Comparison of ENCODE assay signal across 8 cellular contexts in the genomic region with DNA sequence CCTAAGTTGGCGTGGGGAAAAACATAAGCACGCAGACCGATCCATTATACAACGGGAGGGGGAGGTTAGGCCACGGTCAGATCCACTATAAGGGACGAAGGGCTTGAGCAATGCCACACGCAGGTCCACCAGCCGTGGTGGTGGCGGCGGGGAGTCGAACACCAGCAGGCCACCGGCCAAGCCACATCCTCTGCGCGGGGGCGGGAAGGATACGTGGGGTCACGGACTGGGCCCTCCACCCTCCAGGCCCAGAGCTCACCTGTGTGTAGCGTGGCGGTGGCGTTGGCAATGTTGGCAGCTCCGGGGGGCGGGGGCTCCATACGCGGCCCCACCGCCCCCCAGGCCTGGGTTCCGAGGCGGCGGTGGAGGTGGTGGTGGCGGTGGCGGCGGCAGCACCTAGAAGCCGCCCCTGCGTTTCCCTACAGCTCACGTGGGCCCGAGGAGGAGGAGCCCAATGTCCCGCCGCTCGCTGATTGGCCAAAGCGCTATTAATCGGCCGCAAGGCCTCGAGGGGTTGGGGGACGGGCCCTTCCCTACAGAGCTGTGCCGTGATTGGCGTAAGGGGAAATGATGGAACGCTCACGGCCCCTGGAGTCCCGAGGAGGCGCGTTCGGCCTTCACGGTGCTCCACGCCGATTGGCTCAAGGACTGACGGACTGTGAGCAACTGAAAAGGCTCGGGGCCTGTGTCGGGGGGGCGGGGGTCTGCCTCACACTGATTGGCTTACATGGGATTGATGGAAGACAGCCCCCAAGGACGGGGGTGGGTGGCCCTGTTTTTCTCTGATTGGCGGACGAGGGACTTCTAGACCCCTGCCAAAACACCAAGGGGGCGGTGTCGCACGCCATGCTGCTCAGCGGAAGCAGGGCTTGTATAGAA. TPM values are rescaled to one million over a fixed set of nuclear protein-coding genes. Genes with fewer than 3 reads are reported as not detected.
DNase-seq lines count a peak whose midpoint lies in the region; ATAC-seq lines count a peak whose summit lies in the region.

Gene ELK1, minus strand, starts transcription at position 400 of the 879 bp plus-strand sequence. CDS start 9,122 bp downstream, outside the sequence.

- peaks cover 26% of the 10 kb centered on the region for H3K4me1 ChIP-seq in CD8-positive, alpha-beta memory T cell (ENCODE audit: insufficient read depth, low read length)
- H3K4me1 ChIP-seq in effector memory CD4-positive, alpha-beta T cell (ENCODE audit: control insufficient read depth, insufficient read depth, low read length, poor library complexity, severe bottlenecking): peaks cover 13% of the 10 kb centered on the region

- peak within 1 kb of the TSS; percentile 71 for H3K4me3 ChIP-seq in CD8-positive, alpha-beta memory T cell (ENCODE audit: low read length)
- peak within 1 kb of the TSS; percentile 68 for H3K4me3 ChIP-seq in effector memory CD4-positive, alpha-beta T cell (ENCODE audit: insufficient read depth, low read depth, low read length, poor library complexity, severe bottlenecking)

- peak; percentile 80 to 94 (median 89) for DNase-seq in CD8-positive, alpha-beta memory T cell
- DNase-seq in HS-5 (ENCODE audit: low read depth) (peak; percentile 82), medulla oblongata (ENCODE audit: extremely low spot score) (peak; percentile 98)
- DNase-seq in NK-92 treated with Interleukin-12 subunit alpha and Interleukin-12 subunit beta, amount 100 ng/mL, for 24 hours (lab: John Stamatoyannopoulos, UW): peak; percentile 91
- peak; percentile 73 to 83 for DNase-seq in activated CD8-positive, alpha-beta memory T cell treated with anti-CD3 and anti-CD28 coated beads for 4 hours (ENCODE audit: low read depth in 2 of 2)
- peak; percentile 85 to 87 (median 86) for DNase-seq in effector memory CD4-positive, alpha-beta T cell
- peak; percentile 75 for DNase-seq in stimulated activated CD8-positive, alpha-beta memory T cell treated with anti-CD3 and anti-CD28 coated beads, Interleukin-12 subunit alpha, Interleukin-12 subunit beta, amount 100 ng/mL, for 1 hour (ENCODE audit: low read depth)

- CTCF ChIA-PET in CD8-positive, alpha-beta memory T cell (lab: Charles Lee): no interaction called here

- no peaks in the 10 kb centered on the region for H3K9me3 Mint-ChIP-seq in CD8-positive, alpha-beta memory T cell

- peak; percentile 73 for ATAC-seq in GM19468 (IDR thresholded peaks at IDR 0.05; ENCODE audit: extremely low read depth, unreplicated experiment)

- H3K4me1 Mint-ChIP-seq in CD8-positive, alpha-beta memory T cell: peaks cover 28 to 50% (median 30%) of the 10 kb centered on the region in 3 donors

- peaks cover 6% of the 10 kb centered on the region for H3K36me3 ChIP-seq in CD8-positive, alpha-beta memory T cell (ENCODE audit: insufficient read depth, low read length)
- H3K36me3 ChIP-seq in effector memory CD4-positive, alpha-beta T cell (ENCODE audit: control insufficient read depth, insufficient read depth, low read length): no peaks in the 10 kb centered on the region

- H3K27ac ChIP-seq in CD8-positive, alpha-beta memory T cell (ENCODE audit: low read depth, low read length): peak within 1 kb of the TSS; percentile 69
- peak within 1 kb of the TSS; percentile 70 for H3K27ac ChIP-seq in effector memory CD4-positive, alpha-beta T cell (ENCODE audit: insufficient read depth, low read length, poor library complexity, severe bottlenecking)

- H3K27me3 ChIP-seq in CD8-positive, alpha-beta memory T cell (ENCODE audit: insufficient read depth, low read length, poor library complexity, severe bottlenecking): no peaks in the 10 kb centered on the region
- H3K27me3 ChIP-seq in effector memory CD4-positive, alpha-beta T cell (replicated peaks; ENCODE audit: control insufficient read depth, insufficient read depth, low read length, poor library complexity, severe bottlenecking): no peaks in the 10 kb centered on the region

- no peaks in the 10 kb centered on the region for H3K9me3 ChIP-seq in CD8-positive, alpha-beta memory T cell (ENCODE audit: low read length)
- H3K9me3 ChIP-seq in effector memory CD4-positive, alpha-beta T cell (ENCODE audit: control insufficient read depth, low read length): no peaks in the 10 kb centered on the region

- H3K36me3 Mint-ChIP-seq in CD8-positive, alpha-beta memory T cell: peaks cover 0 to 55% (median 4%) of the 10 kb centered on the region in 3 donors

- peaks cover 0 to 14% of the 10 kb centered on the region in 2 donors for H3K27me3 Mint-ChIP-seq in CD8-positive, alpha-beta memory T cell

- peak within 1 kb of the TSS; percentile 78 to 98 (median 93) for H3K27ac Mint-ChIP-seq in CD8-positive, alpha-beta memory T cell

- peak within 1 kb of the TSS; percentile 79 to 93 (median 87) for H3K4me3 Mint-ChIP-seq in CD8-positive, alpha-beta memory T cell

- POLR2A ChIA-PET in CD8-positive, alpha-beta memory T cell (lab: Charles Lee): interaction anchor here (0.6 to 1.0 kb wide), 5 partner anchors 14 to 433 kb away, joined by 3 to 4 read pairs (median 3); partner anchors contain the start of gene ARAF

RNA-seq across cellular contexts. Expression of gene ELK1, which starts in this region (rescaled TPM):
- 10 to 100 TPM; 60.8 to 62.3 TPM for total RNA-seq in CD8-positive, alpha-beta memory T cell
- polyA plus RNA-seq in CD8-positive, alpha-beta memory T cell: 21.9 TPM

Comparison
In these comparisons a context has a peak if more than half of its experiments do, and no peak if none do; other contexts are left out.
1. Peak in every context shown above with its lines: DNase-seq, ATAC-seq, H3K4me3 ChIP-seq and H3K27ac ChIP-seq.